ENCODE assay signal across 1 cellular context in the genomic region with DNA sequence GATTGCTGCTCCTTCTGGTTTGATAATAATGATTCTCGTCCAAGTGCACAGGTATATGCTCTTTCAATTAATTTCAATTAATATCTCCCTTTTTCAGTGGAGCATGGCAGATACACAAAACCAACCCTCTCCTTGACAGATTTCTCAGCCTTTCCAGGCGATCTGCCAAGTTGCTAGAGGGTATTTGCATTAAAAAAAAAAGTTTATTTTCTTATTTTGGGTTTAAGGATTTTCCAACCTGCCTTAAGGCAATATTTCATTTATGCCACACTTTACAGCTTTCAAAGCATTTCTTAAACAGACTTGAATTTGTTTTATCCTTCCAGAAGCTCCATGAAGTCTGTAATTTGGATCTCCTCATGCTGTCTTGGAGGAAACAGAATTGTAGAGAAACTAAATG.
TF ChIP-seq lines count a peak whose summit lies in the region.

No MANE protein-coding gene starts in this region.

TF ChIP-seq in liver, 16 proteins besides CTCF, POLR2A, EP300 and RAD21 (continued from another document):
- TF ChIP-seq, protein P1, sequence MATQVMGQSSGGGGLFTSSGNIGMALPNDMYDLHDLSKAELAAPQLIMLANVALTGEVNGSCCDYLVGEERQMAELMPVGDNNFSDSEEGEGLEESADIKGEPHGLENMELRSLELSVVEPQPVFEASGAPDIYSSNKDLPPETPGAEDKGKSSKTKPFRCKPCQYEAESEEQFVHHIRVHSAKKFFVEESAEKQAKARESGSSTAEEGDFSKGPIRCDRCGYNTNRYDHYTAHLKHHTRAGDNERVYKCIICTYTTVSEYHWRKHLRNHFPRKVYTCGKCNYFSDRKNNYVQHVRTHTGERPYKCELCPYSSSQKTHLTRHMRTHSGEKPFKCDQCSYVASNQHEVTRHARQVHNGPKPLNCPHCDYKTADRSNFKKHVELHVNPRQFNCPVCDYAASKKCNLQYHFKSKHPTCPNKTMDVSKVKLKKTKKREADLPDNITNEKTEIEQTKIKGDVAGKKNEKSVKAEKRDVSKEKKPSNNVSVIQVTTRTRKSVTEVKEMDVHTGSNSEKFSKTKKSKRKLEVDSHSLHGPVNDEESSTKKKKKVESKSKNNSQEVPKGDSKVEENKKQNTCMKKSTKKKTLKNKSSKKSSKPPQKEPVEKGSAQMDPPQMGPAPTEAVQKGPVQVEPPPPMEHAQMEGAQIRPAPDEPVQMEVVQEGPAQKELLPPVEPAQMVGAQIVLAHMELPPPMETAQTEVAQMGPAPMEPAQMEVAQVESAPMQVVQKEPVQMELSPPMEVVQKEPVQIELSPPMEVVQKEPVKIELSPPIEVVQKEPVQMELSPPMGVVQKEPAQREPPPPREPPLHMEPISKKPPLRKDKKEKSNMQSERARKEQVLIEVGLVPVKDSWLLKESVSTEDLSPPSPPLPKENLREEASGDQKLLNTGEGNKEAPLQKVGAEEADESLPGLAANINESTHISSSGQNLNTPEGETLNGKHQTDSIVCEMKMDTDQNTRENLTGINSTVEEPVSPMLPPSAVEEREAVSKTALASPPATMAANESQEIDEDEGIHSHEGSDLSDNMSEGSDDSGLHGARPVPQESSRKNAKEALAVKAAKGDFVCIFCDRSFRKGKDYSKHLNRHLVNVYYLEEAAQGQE (IDR thresholded peaks at IDR 0.05), result no peak
- no peak for TF ChIP-seq TAF1 (conservative IDR thresholded peaks at IDR 0.05)
- TF ChIP-seq EGR1 (IDR thresholded peaks at IDR 0.05; ENCODE audit: low read depth in 2 of 2), result no peak
- TF ChIP-seq YY1 (IDR thresholded peaks at IDR 0.05), result no peak
